In the genomic region with DNA sequence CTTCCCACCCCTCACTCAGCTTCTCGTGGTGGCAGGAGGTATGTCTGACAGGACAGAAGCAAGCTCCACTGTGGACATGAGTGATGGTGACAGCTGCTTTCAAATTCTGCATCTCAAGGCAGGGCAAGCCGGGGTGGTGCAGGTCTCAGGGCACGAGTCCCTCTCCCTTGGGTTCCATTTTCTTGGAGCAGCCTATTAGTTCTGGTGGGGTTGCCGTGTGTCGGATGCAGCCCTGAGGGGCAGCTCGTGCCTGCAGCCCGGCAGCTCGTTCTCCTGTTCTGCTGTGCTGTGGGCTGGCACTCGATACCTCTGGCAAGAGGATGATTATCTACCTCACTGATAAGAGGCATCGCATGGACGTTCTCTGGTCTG, we compare ENCODE assay signal across 1 cellular context.
TF ChIP-seq lines count a peak whose summit lies in the region.

No MANE protein-coding gene starts in this region.

TF ChIP-seq in HepG2, 621 proteins besides CTCF, POLR2A, EP300 and RAD21 (continued from another document):
- TF ChIP-seq, protein P1, sequence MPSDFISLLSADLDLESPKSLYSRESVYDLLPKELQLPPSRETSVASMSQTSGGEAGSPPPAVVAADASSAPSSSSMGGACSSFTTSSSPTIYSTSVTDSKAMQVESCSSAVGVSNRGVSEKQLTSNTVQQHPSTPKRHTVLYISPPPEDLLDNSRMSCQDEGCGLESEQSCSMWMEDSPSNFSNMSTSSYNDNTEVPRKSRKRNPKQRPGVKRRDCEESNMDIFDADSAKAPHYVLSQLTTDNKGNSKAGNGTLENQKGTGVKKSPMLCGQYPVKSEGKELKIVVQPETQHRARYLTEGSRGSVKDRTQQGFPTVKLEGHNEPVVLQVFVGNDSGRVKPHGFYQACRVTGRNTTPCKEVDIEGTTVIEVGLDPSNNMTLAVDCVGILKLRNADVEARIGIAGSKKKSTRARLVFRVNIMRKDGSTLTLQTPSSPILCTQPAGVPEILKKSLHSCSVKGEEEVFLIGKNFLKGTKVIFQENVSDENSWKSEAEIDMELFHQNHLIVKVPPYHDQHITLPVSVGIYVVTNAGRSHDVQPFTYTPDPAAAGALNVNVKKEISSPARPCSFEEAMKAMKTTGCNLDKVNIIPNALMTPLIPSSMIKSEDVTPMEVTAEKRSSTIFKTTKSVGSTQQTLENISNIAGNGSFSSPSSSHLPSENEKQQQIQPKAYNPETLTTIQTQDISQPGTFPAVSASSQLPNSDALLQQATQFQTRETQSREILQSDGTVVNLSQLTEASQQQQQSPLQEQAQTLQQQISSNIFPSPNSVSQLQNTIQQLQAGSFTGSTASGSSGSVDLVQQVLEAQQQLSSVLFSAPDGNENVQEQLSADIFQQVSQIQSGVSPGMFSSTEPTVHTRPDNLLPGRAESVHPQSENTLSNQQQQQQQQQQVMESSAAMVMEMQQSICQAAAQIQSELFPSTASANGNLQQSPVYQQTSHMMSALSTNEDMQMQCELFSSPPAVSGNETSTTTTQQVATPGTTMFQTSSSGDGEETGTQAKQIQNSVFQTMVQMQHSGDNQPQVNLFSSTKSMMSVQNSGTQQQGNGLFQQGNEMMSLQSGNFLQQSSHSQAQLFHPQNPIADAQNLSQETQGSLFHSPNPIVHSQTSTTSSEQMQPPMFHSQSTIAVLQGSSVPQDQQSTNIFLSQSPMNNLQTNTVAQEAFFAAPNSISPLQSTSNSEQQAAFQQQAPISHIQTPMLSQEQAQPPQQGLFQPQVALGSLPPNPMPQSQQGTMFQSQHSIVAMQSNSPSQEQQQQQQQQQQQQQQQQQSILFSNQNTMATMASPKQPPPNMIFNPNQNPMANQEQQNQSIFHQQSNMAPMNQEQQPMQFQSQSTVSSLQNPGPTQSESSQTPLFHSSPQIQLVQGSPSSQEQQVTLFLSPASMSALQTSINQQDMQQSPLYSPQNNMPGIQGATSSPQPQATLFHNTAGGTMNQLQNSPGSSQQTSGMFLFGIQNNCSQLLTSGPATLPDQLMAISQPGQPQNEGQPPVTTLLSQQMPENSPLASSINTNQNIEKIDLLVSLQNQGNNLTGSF (CRISPR knock-in tag; IDR thresholded peaks at IDR 0.05), result 0 out of 2 replicates have a peak, but pooled peaks have one; percentile 22
- TF ChIP-seq MYC (CRISPR knock-in tag; IDR thresholded peaks at IDR 0.05; ENCODE audit: borderline replicate concordance) (peak; percentile 23; the same call in 1 of the 2 replicates), ZFP90 (CRISPR knock-in tag; IDR thresholded peaks at IDR 0.05; ENCODE audit: borderline replicate concordance) (no peak), IRF1 (CRISPR knock-in tag; IDR thresholded peaks at IDR 0.05; ENCODE audit: low read depth) (0 out of 2 replicates have a peak, but pooled peaks have one; percentile 28), EEA1 (CRISPR knock-in tag; IDR thresholded peaks at IDR 0.05; ENCODE audit: borderline replicate concordance) (peak; percentile 73; the same call in 1 of the 2 replicates), ATAD3A (CRISPR knock-in tag; IDR thresholded peaks at IDR 0.05) (no peak)
- TF ChIP-seq, protein P2, sequence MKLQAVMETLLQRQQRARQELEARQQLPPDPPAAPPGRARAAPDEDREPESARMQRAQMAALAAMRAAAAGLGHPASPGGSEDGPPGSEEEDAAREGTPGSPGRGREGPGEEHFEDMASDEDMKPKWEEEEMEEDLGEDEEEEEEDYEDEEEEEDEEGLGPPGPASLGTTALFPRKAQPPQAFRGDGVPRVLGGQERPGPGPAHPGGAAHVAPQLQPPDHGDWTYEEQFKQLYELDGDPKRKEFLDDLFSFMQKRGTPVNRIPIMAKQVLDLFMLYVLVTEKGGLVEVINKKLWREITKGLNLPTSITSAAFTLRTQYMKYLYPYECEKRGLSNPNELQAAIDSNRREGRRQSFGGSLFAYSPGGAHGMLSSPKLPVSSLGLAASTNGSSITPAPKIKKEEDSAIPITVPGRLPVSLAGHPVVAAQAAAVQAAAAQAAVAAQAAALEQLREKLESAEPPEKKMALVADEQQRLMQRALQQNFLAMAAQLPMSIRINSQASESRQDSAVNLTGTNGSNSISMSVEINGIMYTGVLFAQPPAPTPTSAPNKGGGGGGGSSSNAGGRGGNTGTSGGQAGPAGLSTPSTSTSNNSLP (IDR thresholded peaks at IDR 0.05; ENCODE audit: low read depth, low read length), result 0 out of 2 replicates have a peak, but pooled peaks have one; percentile 26
